Comparison of ENCODE assay signal across 8 cellular contexts in genomic region chr1:151945725-151946365, GRCh38. TPM values are rescaled to one million over a fixed set of nuclear protein-coding genes. Genes with fewer than 3 reads are reported as not detected.
DNase-seq lines count a peak whose midpoint lies in the region; ATAC-seq and TF ChIP-seq lines count a peak whose summit lies in the region.

No MANE protein-coding gene starts in this region.

- H3K27me3 ChIP-seq in H9 (ENCODE audit: insufficient read depth, low read length) (no peaks in the 10 kb centered on the region), PC-3 (ENCODE audit: low read length) (no peaks in the 10 kb centered on the region), fibroblast of lung (ENCODE audit: control insufficient read depth, insufficient read depth, low read length) (no peaks in the 10 kb centered on the region), suprapubic skin (no peaks in the 10 kb centered on the region)

- H3K9me2 ChIP-seq in PC-3 (replicated peaks; ENCODE audit: low read length), result peaks cover 4% of the 10 kb centered on the region; the same call in 1 of the 2 replicates

- peaks cover 9 to 19% of the 10 kb centered on the region in 2 experiments for H3K4me1 Mint-ChIP-seq in H9

- no peak overlapping the region for H3T11ph ChIP-seq in H9 (ENCODE audit: low read length)

- TF ChIP-seq POLR2A in suprapubic skin (IDR thresholded peaks at IDR 0.05), result no peak

- peak overlapping the region; percentile 60 for H3K18ac ChIP-seq in H9 (ENCODE audit: insufficient read length, low read depth, low read length)

- POLR2A ChIA-PET in PC-3 (lab: Charles Lee; ENCODE audit: unreplicated experiment), result interaction anchor here (0.6 to 1.8 kb wide), 6 partner anchors 10 to 56 kb away, joined by 3 to 16 read pairs (median 6); partner anchors contain the start of gene S100A10

- no peak overlapping the region for H4K5ac ChIP-seq in H9 (ENCODE audit: insufficient read length, low read depth, low read length)

- H2BK15ac ChIP-seq in H9 (ENCODE audit: low read depth, low read length), result no peak overlapping the region

- in situ Hi-C loops in ACHN (cut with HindIII; ENCODE audit: low pct_ligation_motif_present, low pct_unique_long_range_greater_than_20kb, low sequenced_read_pairs), result no loop called here

- no peak overlapping the region for H3K23ac ChIP-seq in H9 (ENCODE audit: insufficient read length, low read depth, low read length)

- H3K4me3 ChIP-seq in PC-3 (ENCODE audit: low read length) (peak overlapping the region; percentile 56), fibroblast of lung (replicated peaks in 1 of 4; ENCODE audit: control extremely low read depth in 1 of 4, insufficient read depth in 1 of 4, low read depth in 3 of 4, low read length in 4 of 4) (no peak overlapping the region), suprapubic skin (no peak overlapping the region)

- BruUV-seq in PC-3 (replicated peaks; lab: Mats Ljungman, UMichigan), result no TSS peak

- H3F3A ChIP-seq in PC-3 (ENCODE audit: low read length, unreplicated experiment), result peaks cover 9% of the 10 kb centered on the region

- H3K36me3 ChIP-seq in PC-3 (ENCODE audit: low read depth, low read length), result no peaks in the 10 kb centered on the region
- no peaks in the 10 kb centered on the region for H3K36me3 ChIP-seq in fibroblast of lung (ENCODE audit: control insufficient read depth, insufficient read depth, low read length)
- H3K36me3 ChIP-seq in suprapubic skin, result no peaks in the 10 kb centered on the region

- no peaks in the 10 kb centered on the region; the same call in 1 of the 2 replicates for H3K27me3 Mint-ChIP-seq in H9 (ENCODE audit: low read depth)

- WGBS in H9 (ENCODE audit: extremely low coverage, insufficient read length, low lambda C conversion rate), result no CpG with 5 or more reads among the region's 8 CpGs
- 8% methylated on average over 8 of the region's 8 CpGs for WGBS in suprapubic skin

- no peak overlapping the region for H2BK5ac ChIP-seq in H9 (ENCODE audit: insufficient read length, low read length)

- H3K9me3 Mint-ChIP-seq in H9, result no peaks in the 10 kb centered on the region

- H3K9me3 ChIP-seq in H9 (ENCODE audit: control insufficient read depth, low read depth, low read length), result no peaks in the 10 kb centered on the region
- no peaks in the 10 kb centered on the region for H3K9me3 ChIP-seq in PC-3 (ENCODE audit: low read length)
- no peaks in the 10 kb centered on the region for H3K9me3 ChIP-seq in fibroblast of lung (ENCODE audit: control insufficient read depth, insufficient read depth, low read depth, low read length)
- H3K9me3 ChIP-seq in suprapubic skin, result no peaks in the 10 kb centered on the region

- H2BK12ac ChIP-seq in H9 (ENCODE audit: insufficient read length, low read depth, low read length), result no peak overlapping the region

- TF ChIP-seq CTCF in H9 (conservative IDR thresholded peaks at IDR 0.05) (no peak), PC-3 (conservative IDR thresholded peaks at IDR 0.05; ENCODE audit: low read depth, low read length) (no peak), fibroblast of lung (conservative IDR thresholded peaks at IDR 0.05 in 1 of 2, IDR thresholded peaks at IDR 0.05 in 1 of 2; ENCODE audit: low read depth in 1 of 2, low read length in 2 of 2) (no peak), omental fat pad (IDR thresholded peaks at IDR 0.05) (peak in 1 of 3 donors; percentile 11), suprapubic skin (IDR thresholded peaks at IDR 0.05) (no peak)

- no peaks in the 10 kb centered on the region for H3K23me2 ChIP-seq in H9 (ENCODE audit: insufficient read length, low read depth, low read length, poor library complexity, severe bottlenecking)

- H3K36me3 Mint-ChIP-seq in H9 (ENCODE audit: insufficient read depth in 1 of 3, low read depth in 3 of 3), result no peaks in the 10 kb centered on the region; a peak in 1 of 7 replicates

- H2BK120ac ChIP-seq in H9 (ENCODE audit: low read depth, low read length, poor library complexity, severe bottlenecking), result peak overlapping the region; percentile 8

- H4K91ac ChIP-seq in H9 (ENCODE audit: insufficient read length, low read depth, low read length), result no peak overlapping the region

- no peak overlapping the region for H2BK20ac ChIP-seq in H9 (ENCODE audit: low read depth, low read length, poor library complexity, severe bottlenecking)

- H3K27ac Mint-ChIP-seq in H9, result peak overlapping the region in 1 of 3 experiments; percentile 89; a peak in 2 of 7 replicates

- CTCF ChIA-PET in PC-3 (lab: Charles Lee), result interaction anchor here (0.7 to 1.5 kb wide), 4 partner anchors 9 to 56 kb away, joined by 3 to 8 read pairs (median 4); no protein-coding TSS in a partner anchor

- no peaks in the 10 kb centered on the region for H3K79me2 ChIP-seq in H9 (ENCODE audit: insufficient read depth, low read length)
- H3K79me2 ChIP-seq in PC-3 (ENCODE audit: low read length), result no peaks in the 10 kb centered on the region
- H3K79me2 ChIP-seq in fibroblast of lung (ENCODE audit: control insufficient read depth, insufficient read depth, low read length), result no peaks in the 10 kb centered on the region

- no peaks in the 10 kb centered on the region for H4K20me1 ChIP-seq in H9 (ENCODE audit: control insufficient read depth, insufficient read depth, insufficient read length)
- no peaks in the 10 kb centered on the region for H4K20me1 ChIP-seq in PC-3 (ENCODE audit: low read length)
- H4K20me1 ChIP-seq in fibroblast of lung (ENCODE audit: control insufficient read depth, extremely low read depth, insufficient read depth, low read length), result no peaks in the 10 kb centered on the region

- H3K56ac ChIP-seq in H9 (ENCODE audit: insufficient read length, low read depth, low read length), result no peak overlapping the region

- no peak overlapping the region for H3K27ac ChIP-seq in H9 (ENCODE audit: insufficient read length, low read depth, low read length)
- peak overlapping the region; percentile 96 for H3K27ac ChIP-seq in PC-3 (ENCODE audit: low read length)
- H3K27ac ChIP-seq in fibroblast of lung (ENCODE audit: insufficient read depth, low read length), result peak overlapping the region; percentile 87
- peak overlapping the region; percentile 91 for H3K27ac ChIP-seq in suprapubic skin

- TF ChIP-seq EP300 in suprapubic skin (IDR thresholded peaks at IDR 0.05), result no peak

- no peak overlapping the region for H2AK5ac ChIP-seq in H9 (ENCODE audit: insufficient read length, low read length)

- no peaks in the 10 kb centered on the region for H3K79me1 ChIP-seq in H9 (ENCODE audit: insufficient read depth, low read depth, low read length, poor library complexity, severe bottlenecking)

- H3K4ac ChIP-seq in H9 (ENCODE audit: low read depth, low read length), result no peak overlapping the region

- no peak overlapping the region for H3K4me3 Mint-ChIP-seq in H9

- no peak overlapping the region; the same call in 1 of the 2 replicates for H3K14ac ChIP-seq in H9 (ENCODE audit: insufficient read depth, low read length)

- H4K8ac ChIP-seq in H9 (replicated peaks; ENCODE audit: insufficient read length, low read depth, low read length), result no peak overlapping the region

- no peaks in the 10 kb centered on the region; the same call in 1 of the 2 replicates for H3K4me1 ChIP-seq in H9 (ENCODE audit: insufficient read depth, low read length)
- H3K4me1 ChIP-seq in PC-3 (ENCODE audit: insufficient read depth, low read length), result peaks cover 51% of the 10 kb centered on the region
- H3K4me1 ChIP-seq in fibroblast of lung (ENCODE audit: control insufficient read depth, extremely low read depth, insufficient read depth, low read length), result peaks cover 28% of the 10 kb centered on the region
- peaks cover 69% of the 10 kb centered on the region for H3K4me1 ChIP-seq in suprapubic skin

- ATAC-seq in PC-3 (peak; percentile 76), omental fat pad (ENCODE audit: low FRiP score) (peak; percentile 68)

- intact Hi-C loops in PC-3 (cut with micrococcal nuclease), result loop anchor here (1.0 to 5.0 kb wide), 4 partner anchors 10 to 59 kb away; no protein-coding TSS in a partner anchor

- no peak overlapping the region for H3K4me2 ChIP-seq in H9 (ENCODE audit: insufficient read depth, insufficient read length, low read length)
- H3K4me2 ChIP-seq in PC-3 (ENCODE audit: low read length), result peak overlapping the region; percentile 83
- peak overlapping the region; percentile 63 for H3K4me2 ChIP-seq in fibroblast of lung (ENCODE audit: extremely low read depth, insufficient read depth, low read length)

- H2AFZ ChIP-seq in H9 (ENCODE audit: low read length) (no peak overlapping the region), PC-3 (ENCODE audit: low read length) (no peak overlapping the region; the same call in 1 of the 2 replicates), fibroblast of lung (ENCODE audit: low read length) (no peak overlapping the region)

- H3K9ac ChIP-seq in H9 (ENCODE audit: extremely low read depth, insufficient read length, low read length) (no peak overlapping the region), PC-3 (ENCODE audit: low read length) (peak overlapping the region; percentile 87), fibroblast of lung (ENCODE audit: insufficient read depth, low read length) (peak overlapping the region; percentile 11)

- peak; percentile 92 for DNase-seq in ACHN
- peak; percentile 87 for DNase-seq in H9
- peak; percentile 100 for DNase-seq in PC-3
- peak; percentile 69 for DNase-seq in activated T-cell treated with anti-CD3 and anti-CD28 coated beads for 4 hours
- peak; percentile 93 to 97 for DNase-seq in fibroblast of lung (ENCODE audit: low read depth in 2 of 2)
- peak; percentile 85 for DNase-seq in omental fat pad (ENCODE audit: low spot score)
- DNase-seq in suprapubic skin (ENCODE audit: low spot score in 2 of 2), result peak; percentile 96 to 98
- no peak for DNase-seq in superior temporal gyrus (ENCODE audit: extremely low spot score)

RNA-seq across cellular contexts. Expression of gene THEM4, which starts 36.5 kb away (rescaled TPM):
- total RNA-seq in H9 (2021) (8.8 and 10.5 TPM in 2 replicates), PC-3 (2014; rRNA removed) (18.1 and 19.6 TPM in 2 replicates), fibroblast of lung (4.6 and 6.4 TPM in 2 replicates), omental fat pad (10 to 100 TPM; 17.3 to 29.3 (median 21.8) TPM), suprapubic skin (10 to 100 TPM in 1 of 4 donors, 1 to 10 TPM in 3; 6.7 to 31.5 (median 8.9) TPM)
- polyA plus RNA-seq in fibroblast of lung, result 15.8 and 18.7 TPM in 2 replicates
- 9.9 and 10.7 TPM in 2 replicates for polyA plus RNA-seq in fibroblast of lung (2012)
- 2.0 and 3.1 TPM in 2 replicates for polyA minus RNA-seq in fibroblast of lung (ENCODE audit: low replicate concordance)

RNA-seq across cellular contexts. Expression of gene S100A10, which starts 47.8 kb away (rescaled TPM):
- 160 and 162 TPM in 2 replicates for total RNA-seq in H9 (2021)
- 349 and 400 TPM in 2 replicates for total RNA-seq in PC-3 (2014; rRNA removed)
- total RNA-seq in fibroblast of lung, result 136 and 141 TPM in 2 replicates
- 599 and 750 TPM in 2 replicates for polyA plus RNA-seq in fibroblast of lung
- polyA plus RNA-seq in fibroblast of lung (2012), result 1,283 and 1,489 TPM in 2 replicates
- polyA minus RNA-seq in fibroblast of lung (ENCODE audit: low replicate concordance), result 47.8 and 52.6 TPM in 2 replicates
- 100 to 1,000 TPM; 127 to 351 (median 161) TPM for total RNA-seq in omental fat pad
- total RNA-seq in suprapubic skin, result 100 to 1,000 TPM; 109 to 247 (median 171) TPM
